In the genomic region with DNA sequence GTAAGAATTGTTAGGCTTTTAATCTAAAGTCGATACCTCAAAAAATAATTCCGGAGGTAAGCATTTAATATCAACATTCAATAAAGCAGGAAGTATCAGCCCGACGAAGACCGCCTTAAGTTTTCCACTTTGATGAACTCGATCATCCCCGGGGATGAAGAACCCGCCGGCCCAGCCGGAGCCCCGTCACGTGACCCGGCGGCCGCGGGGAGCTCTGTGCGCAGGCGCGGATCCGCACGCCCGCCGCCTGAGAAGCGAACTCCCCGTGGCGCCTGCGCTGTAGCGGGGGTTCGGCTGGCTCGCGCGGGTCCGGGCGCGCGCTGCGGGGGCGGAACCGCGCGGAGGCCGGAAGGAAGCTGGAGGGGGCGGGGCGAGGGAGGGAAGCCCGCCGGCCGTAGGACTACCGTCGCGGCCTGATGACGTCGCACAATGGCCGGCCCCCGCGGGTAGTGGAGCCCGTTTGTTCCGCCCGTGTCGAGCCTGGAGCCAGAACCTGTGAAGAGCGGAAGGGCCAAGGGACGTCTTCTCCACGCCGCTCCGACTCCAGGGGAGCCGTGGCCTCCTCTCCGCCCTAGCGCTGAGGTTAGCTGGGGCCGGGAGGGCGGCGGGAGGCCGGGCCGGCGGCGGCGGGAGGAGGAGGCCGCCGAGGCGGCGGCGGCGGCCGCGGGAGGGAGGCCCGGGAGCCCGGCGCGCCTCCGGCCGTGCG, we compare ENCODE assay signal across 8 cellular contexts. TPM values are rescaled to one million over a fixed set of nuclear protein-coding genes. Genes with fewer than 3 reads are reported as not detected.
DNase-seq lines count a peak whose midpoint lies in the region; TF ChIP-seq lines count a peak whose summit lies in the region.

Gene ZC3H18, plus strand, starts transcription at position 419 of the 706 bp plus-strand sequence. CDS start 6,721 bp downstream, outside the sequence.

- WGBS in H9 (ENCODE audit: extremely low coverage, insufficient read length, low lambda C conversion rate) = no CpG with 5 or more reads among the region's 90 CpGs

- H3K36me3 Mint-ChIP-seq in H9 (ENCODE audit: insufficient read depth in 1 of 3, low read depth in 3 of 3) (peaks cover 5 to 16% (median 16%) of the 10 kb centered on the region in 3 experiments; a peak in 5 of 7 replicates), nephron progenitor cell (ENCODE audit: low read depth) (peaks cover 15% of the 10 kb centered on the region)
- H3K36me3 Mint-ChIP-seq in stimulated activated naive CD8-positive, alpha-beta T cell treated with anti-CD3 and anti-CD28 coated beads, Interleukin-15, Interleukin-2, amounts not matched to agents 100 ng/mL and 50 ng/mL, for 24 hours (ENCODE audit: low read depth) = peaks cover 22% of the 10 kb centered on the region

- no peak within 1 kb of the TSS for H4K8ac ChIP-seq in H9 (replicated peaks; ENCODE audit: insufficient read length, low read depth, low read length)

- H2AK5ac ChIP-seq in H9 (ENCODE audit: insufficient read length, low read length) = no peak within 1 kb of the TSS

- H3K4me1 Mint-ChIP-seq in H9 (peaks cover 19 to 20% of the 10 kb centered on the region in 2 experiments), nephron progenitor cell (peaks cover 36% of the 10 kb centered on the region)
- H3K4me1 Mint-ChIP-seq in stimulated activated naive CD8-positive, alpha-beta T cell treated with anti-CD3 and anti-CD28 coated beads, Interleukin-15, Interleukin-2, amounts not matched to agents 100 ng/mL and 50 ng/mL, for 24 hours (ENCODE audit: low read depth) = peaks cover 53% of the 10 kb centered on the region

- H3K36me3 ChIP-seq in MM.1S (replicated peaks; ENCODE audit: insufficient read depth, low read length) = no peaks in the 10 kb centered on the region

- no peak within 1 kb of the TSS for H3K4ac ChIP-seq in H9 (ENCODE audit: low read depth, low read length)

- H3K27me3 Mint-ChIP-seq in H9 (ENCODE audit: low read depth) (no peaks in the 10 kb centered on the region), nephron progenitor cell (ENCODE audit: low read depth, poor library complexity) (peaks cover 3% of the 10 kb centered on the region)
- no peaks in the 10 kb centered on the region for H3K27me3 Mint-ChIP-seq in stimulated activated naive CD8-positive, alpha-beta T cell treated with anti-CD3 and anti-CD28 coated beads, Interleukin-15, Interleukin-2, amounts not matched to agents 100 ng/mL and 50 ng/mL, for 24 hours

- no peak within 1 kb of the TSS for H2BK12ac ChIP-seq in H9 (ENCODE audit: insufficient read length, low read depth, low read length)

- no peak within 1 kb of the TSS for H2BK20ac ChIP-seq in H9 (ENCODE audit: low read depth, low read length, poor library complexity, severe bottlenecking)

- H2AFZ ChIP-seq in H9 (ENCODE audit: low read length) = no peak within 1 kb of the TSS
- H2AFZ ChIP-seq in MM.1S (ENCODE audit: low read length) = peak within 1 kb of the TSS; percentile 54

- no peak within 1 kb of the TSS for H3K27ac ChIP-seq in H9 (ENCODE audit: insufficient read length, low read depth, low read length)
- no peak within 1 kb of the TSS for H3K27ac ChIP-seq in MM.1S (ENCODE audit: low read length)

- H3K9me2 ChIP-seq in MM.1S (replicated peaks; ENCODE audit: insufficient read depth, low read length) = no peaks in the 10 kb centered on the region

- H3K9me3 ChIP-seq in H9 (ENCODE audit: control insufficient read depth, low read depth, low read length) (no peaks in the 10 kb centered on the region), MM.1S (replicated peaks; ENCODE audit: insufficient read depth, low read length) (no peaks in the 10 kb centered on the region)

- peak within 1 kb of the TSS; percentile 66 to 92 (median 90); a peak in 6 of 7 replicates for H3K27ac Mint-ChIP-seq in H9
- H3K27ac Mint-ChIP-seq in nephron progenitor cell = peak within 1 kb of the TSS; percentile 81
- peak within 1 kb of the TSS; percentile 94 for H3K27ac Mint-ChIP-seq in stimulated activated naive CD8-positive, alpha-beta T cell treated with anti-CD3 and anti-CD28 coated beads, Interleukin-15, Interleukin-2, amounts not matched to agents 100 ng/mL and 50 ng/mL, for 24 hours

- DNase-seq in EH (ENCODE audit: low read depth) (peak; percentile 95), H9 (peak; percentile 94), MM.1S (peak; percentile 90), SHP77 treated with DMSO at 0.1 percent for 48 hours (lab: John Stamatoyannopoulos, UW) (peak; percentile 86), fibroblast of the conjunctiva (ENCODE audit: low read depth) (peak; percentile 88), nephron progenitor cell (peak; percentile 99)
- peak; percentile 99 for DNase-seq in activated effector memory CD4-positive, alpha-beta T cell treated with anti-CD3 and anti-CD28 coated beads, Interleukin-2, amount 50 U/mL, for 16 hours

- H3K9ac ChIP-seq in H9 (ENCODE audit: extremely low read depth, insufficient read length, low read length) (peak within 1 kb of the TSS; percentile 97), MM.1S (ENCODE audit: low read length) (peak within 1 kb of the TSS; percentile 64)

- H3K79me1 ChIP-seq in H9 (ENCODE audit: insufficient read depth, low read depth, low read length, poor library complexity, severe bottlenecking) = peaks cover 4% of the 10 kb centered on the region

- H3K4me3 ChIP-seq in MM.1S (ENCODE audit: low read length) = peak within 1 kb of the TSS; percentile 74

- H3K9me3 Mint-ChIP-seq in H9 = no peaks in the 10 kb centered on the region; a peak in 2 of 5 replicates
- H3K9me3 Mint-ChIP-seq in nephron progenitor cell = no peaks in the 10 kb centered on the region
- no peaks in the 10 kb centered on the region for H3K9me3 Mint-ChIP-seq in stimulated activated naive CD8-positive, alpha-beta T cell treated with anti-CD3 and anti-CD28 coated beads, Interleukin-15, Interleukin-2, amounts not matched to agents 100 ng/mL and 50 ng/mL, for 24 hours

- H3F3A ChIP-seq in MM.1S (ENCODE audit: insufficient read depth, low read length) = no peaks in the 10 kb centered on the region

- H3K79me2 ChIP-seq in H9 (ENCODE audit: insufficient read depth, low read length) = peaks cover 18% of the 10 kb centered on the region; the same call in 1 of the 2 replicates
- peaks cover 40% of the 10 kb centered on the region for H3K79me2 ChIP-seq in MM.1S (ENCODE audit: low read length)

- TF ChIP-seq CTCF in H9 (conservative IDR thresholded peaks at IDR 0.05) (no peak), MM.1S (IDR thresholded peaks at IDR 0.05; ENCODE audit: low read length) (no peak), nephron progenitor cell (IDR thresholded peaks at IDR 0.05) (no peak)

- H2BK120ac ChIP-seq in H9 (ENCODE audit: low read depth, low read length, poor library complexity, severe bottlenecking) = no peak within 1 kb of the TSS

- no peak within 1 kb of the TSS for H3T11ph ChIP-seq in H9 (ENCODE audit: low read length)

- H3K4me2 ChIP-seq in H9 (ENCODE audit: insufficient read depth, insufficient read length, low read length) (peak within 1 kb of the TSS; percentile 84), MM.1S (ENCODE audit: low read depth, low read length) (peak within 1 kb of the TSS; percentile 87)

- H3K4me1 ChIP-seq in H9 (ENCODE audit: insufficient read depth, low read length) (peaks cover 5% of the 10 kb centered on the region; the same call in 1 of the 2 replicates), MM.1S (ENCODE audit: low read length) (peaks cover 9% of the 10 kb centered on the region; the same call in 1 of the 2 replicates)

- H3K14ac ChIP-seq in H9 (ENCODE audit: insufficient read depth, low read length) = peak within 1 kb of the TSS; percentile 99

- H3K56ac ChIP-seq in H9 (ENCODE audit: insufficient read length, low read depth, low read length) = no peak within 1 kb of the TSS

- peak within 1 kb of the TSS; percentile 99 for H3K18ac ChIP-seq in H9 (ENCODE audit: insufficient read length, low read depth, low read length)

- H3K4me3 Mint-ChIP-seq in H9 (peak within 1 kb of the TSS; percentile 88 to 92), nephron progenitor cell (peak within 1 kb of the TSS; percentile 91)
- peak within 1 kb of the TSS; percentile 90 for H3K4me3 Mint-ChIP-seq in stimulated activated naive CD8-positive, alpha-beta T cell treated with anti-CD3 and anti-CD28 coated beads, Interleukin-15, Interleukin-2, amounts not matched to agents 100 ng/mL and 50 ng/mL, for 24 hours

- H3K23ac ChIP-seq in H9 (ENCODE audit: insufficient read length, low read depth, low read length) = no peak within 1 kb of the TSS

- peak within 1 kb of the TSS; percentile 91 for H2BK5ac ChIP-seq in H9 (ENCODE audit: insufficient read length, low read length)

- H4K20me1 ChIP-seq in H9 (ENCODE audit: control insufficient read depth, insufficient read depth, insufficient read length) (no peaks in the 10 kb centered on the region), MM.1S (ENCODE audit: insufficient read depth, low read length) (no peaks in the 10 kb centered on the region)

- H4K5ac ChIP-seq in H9 (ENCODE audit: insufficient read length, low read depth, low read length) = no peak within 1 kb of the TSS

- H3K27me3 ChIP-seq in H9 (ENCODE audit: insufficient read depth, low read length) (no peaks in the 10 kb centered on the region), MM.1S (replicated peaks; ENCODE audit: insufficient read depth, low read length) (no peaks in the 10 kb centered on the region)

- H2BK15ac ChIP-seq in H9 (ENCODE audit: low read depth, low read length) = no peak within 1 kb of the TSS

- no peak within 1 kb of the TSS for H4K91ac ChIP-seq in H9 (ENCODE audit: insufficient read length, low read depth, low read length)

- peaks cover 12% of the 10 kb centered on the region for H3K23me2 ChIP-seq in H9 (ENCODE audit: insufficient read length, low read depth, low read length, poor library complexity, severe bottlenecking)

RNA-seq across cellular contexts. Expression of gene ZC3H18, which starts in this region (rescaled TPM):
- total RNA-seq in H9 (2021) = 69.7 and 78.2 TPM in 2 replicates
